ENCODE assay signal across 21 cellular contexts in the genomic region with DNA sequence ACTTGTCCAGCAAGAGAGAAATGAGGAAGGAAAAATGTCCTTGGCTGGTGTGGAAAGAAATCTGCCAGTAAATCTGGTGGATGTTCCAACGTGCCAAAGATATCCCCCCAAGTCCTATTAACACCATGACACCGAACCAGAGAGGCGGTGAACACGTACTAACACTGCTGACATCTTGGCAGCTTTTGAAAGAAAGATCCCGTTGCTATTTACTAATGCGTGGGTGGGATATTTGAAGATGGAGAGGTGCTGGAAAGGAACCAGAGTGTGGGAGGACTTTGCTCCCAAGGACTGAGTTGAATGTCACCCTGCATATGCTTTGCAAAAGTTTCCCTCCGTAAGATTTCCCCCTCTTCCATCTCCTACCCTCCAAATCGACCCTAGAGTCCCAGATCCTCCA. TPM values are rescaled to one million over a fixed set of nuclear protein-coding genes. Genes with fewer than 3 reads are reported as not detected.
DNase-seq lines count a peak whose midpoint lies in the region; ATAC-seq and TF ChIP-seq lines count a peak whose summit lies in the region.
"Had no signal": no experiment of that assay in that cellular context is flagged by ENCODE, and none has a peak within 500 bp of the region (broad histone marks: within the 10 kb centered on the region; RNA-seq: fewer than 3 reads in every experiment).

No MANE protein-coding gene starts in this region.

- peaks cover 9% of the 10 kb centered on the region for H3K27me3 Mint-ChIP-seq in HFFc6 (ENCODE audit: insufficient read depth)

- no peak for TF ChIP-seq CTCF in HEK293 (tag by site-specific recombination; IDR thresholded peaks at IDR 0.05)
- TF ChIP-seq CTCF in ascending aorta (IDR thresholded peaks at IDR 0.05) = no peak
- TF ChIP-seq CTCF in testis (IDR thresholded peaks at IDR 0.05) = no peak
- TF ChIP-seq CTCF in HFFc6 (IDR thresholded peaks at IDR 0.05) = no peak

- peaks cover 0 to 8% of the 10 kb centered on the region in 2 experiments; a peak in 1 of 3 replicates for H3K36me3 ChIP-seq in HEK293 (ENCODE audit: control insufficient read depth in 2 of 2, insufficient read depth in 1 of 2, low read length in 2 of 2)
- H3K36me3 ChIP-seq in ascending aorta = peaks cover 11 to 23% of the 10 kb centered on the region in 2 donors
- no peaks in the 10 kb centered on the region for H3K36me3 ChIP-seq in testis (ENCODE audit: low read depth, missing control alignments)
- H3K36me3 ChIP-seq: MG63 had no signal

- ATAC-seq in left lobe of liver (peak; percentile 83), GM19328 (IDR thresholded peaks at IDR 0.05; ENCODE audit: unreplicated experiment) (no peak)
- ATAC-seq: K562 had no signal

- no peak overlapping the region for H3K27ac Mint-ChIP-seq in HFFc6
- H3K27ac Mint-ChIP-seq: CD4-positive, alpha-beta memory T cell had no signal

- DNase-seq in ascending aorta (ENCODE audit: low spot score in 2 of 2) (no peak), left lobe of liver (ENCODE audit: low spot score) (no peak), testis (peak; percentile 61), HFFc6 (no peak), dermis blood vessel endothelial cell (no peak)
- DNase-seq: C1 segment of cervical spinal cord; CD4-positive, alpha-beta memory T cell; COR-L47; DMS53; MG63; NCI-H2029 treated with DMSO at 0.1 percent for 48 hours; NCI-H446 treated with DMSO at 0.1 percent for 48 hours; NCI-H526; NCI-H82; NK-92 treated with Interleukin-12 subunit alpha and Interleukin-12 subunit beta, amount 100 ng/mL, for 24 hours; PC-9; Right ventricle myocardium superior had no signal

- intact Hi-C loops in ascending aorta (cut with DNase I) (no loop called here), testis (cut with DNase I; ENCODE audit: low total_unique reads) (no loop called here)

- H3K4me3 ChIP-seq in HEK293 (ENCODE audit: low read depth, low read length) (no peak overlapping the region), ascending aorta (no peak overlapping the region), testis (no peak overlapping the region)
- H3K4me3 ChIP-seq: K562, MG63, PC-9 had no signal

- H3K4me1 ChIP-seq in HEK293 (ENCODE audit: control insufficient read depth, insufficient read depth, low read length) = no peaks in the 10 kb centered on the region
- H3K4me1 ChIP-seq in ascending aorta = peaks cover 5 to 19% of the 10 kb centered on the region in 2 donors
- H3K4me1 ChIP-seq in testis = peaks cover 29% of the 10 kb centered on the region

- H3K27me3 ChIP-seq in ascending aorta (no peaks in the 10 kb centered on the region), testis (no peaks in the 10 kb centered on the region)
- H3K27me3 ChIP-seq: MG63 had no signal

- H3K27ac ChIP-seq in HEK293 (ENCODE audit: extremely low read depth, low read depth, low read length) = no peak overlapping the region
- peak overlapping the region; percentile 62 to 65 for H3K27ac ChIP-seq in ascending aorta
- H3K27ac ChIP-seq in testis = no peak overlapping the region
- H3K27ac ChIP-seq: PC-9 had no signal

- H3K4me3 Mint-ChIP-seq in HFFc6 = no peak overlapping the region
- H3K4me3 Mint-ChIP-seq: CD4-positive, alpha-beta memory T cell had no signal

- POLR2A ChIA-PET in HEK293 (lab: Yijun Ruan, JAX) = no interaction called here

- WGBS in testis, 2 donors = 24 to 32% methylated on average over 8 of the region's 8 CpGs

- H3K9me3 Mint-ChIP-seq in HFFc6 = peaks cover 37% of the 10 kb centered on the region

- H3K4me1 Mint-ChIP-seq in HFFc6 (ENCODE audit: low read depth) = no peaks in the 10 kb centered on the region
- H3K4me1 Mint-ChIP-seq: CD4-positive, alpha-beta memory T cell had no signal

- CTCF ChIA-PET in HEK293 (lab: Yijun Ruan, JAX) = interaction anchor here (0.5 to 1.4 kb wide), 3 partner anchors 51 to 230 kb away, joined by 3 to 5 read pairs (median 3); no protein-coding TSS in a partner anchor

- no peaks in the 10 kb centered on the region for H3K36me3 Mint-ChIP-seq in HFFc6 (ENCODE audit: low read depth)
- H3K36me3 Mint-ChIP-seq: CD4-positive, alpha-beta memory T cell had no signal

- H3K9me3 ChIP-seq in HEK293 (ENCODE audit: control insufficient read depth, insufficient read depth, low read depth, low read length) (no peaks in the 10 kb centered on the region), ascending aorta (no peaks in the 10 kb centered on the region), testis (no peaks in the 10 kb centered on the region)
- H3K9me3 ChIP-seq: MG63 had no signal

- TF ChIP-seq POLR2A in testis (IDR thresholded peaks at IDR 0.05) = no peak

TF ChIP-seq in HEK293, 187 proteins besides CTCF, POLR2A, EP300 and RAD21:
- TF ChIP-seq ZFHX2 (tag by site-specific recombination; conservative IDR thresholded peaks at IDR 0.05) = peak; percentile 82
- TF ChIP-seq EGR2 (tag by site-specific recombination; IDR thresholded peaks at IDR 0.05; ENCODE audit: low read depth) = peak; percentile 77
- no peak for TF ChIP-seq ZNF350 (tag by site-specific recombination; IDR thresholded peaks at IDR 0.05)

RNA-seq across cellular contexts. Expression of gene CCDC3, which starts 7.9 kb away (rescaled TPM):
- 86.0 TPM for total RNA-seq in ascending aorta
- 5.3 TPM for total RNA-seq in left lobe of liver
- 10 to 100 TPM; 30.6 to 33.3 TPM for total RNA-seq in testis
- 35.5 TPM for polyA plus RNA-seq in testis (ENCODE audit: insufficient read depth, low read depth, low replicate concordance)
- total RNA-seq in HFFc6 (2021; fragmentation: NEBNext Ultra II Directional; extraction: Animal tissue kit (Norgen Biotek cat#: 25700)) = under 1 TPM in 4 of 6 experiments, not detected in 2; 0.05 to 0.09 (median 0.07) TPM
- 0.28 and 1.4 TPM in 2 replicates for total RNA-seq in dermis blood vessel endothelial cell
- total RNA-seq: CD4-positive, alpha-beta memory T cell; K562; PC-9; RPMI7951 had no signal
- polyA plus RNA-seq: CD4-positive, alpha-beta memory T cell; K562 had no signal

Comparison
In these comparisons a context has a peak if more than half of its experiments do, and no peak if none do; other contexts are left out.
1. H3K27ac ChIP-seq: peak in ascending aorta (2 of 2); none in HEK293 (single experiment) and testis (0 of 2).